In genomic region chr6:123715243-123715863, GRCh38 we compare ENCODE assay signal across 8 cellular contexts.
DNase-seq lines count a peak whose midpoint lies in the region; ATAC-seq and TF ChIP-seq lines count a peak whose summit lies in the region.

No MANE protein-coding gene starts in this region.

- H3K27me3 ChIP-seq in dorsolateral prefrontal cortex = no peaks in the 10 kb centered on the region

- no peak overlapping the region for H3K27ac Mint-ChIP-seq in neural crest cell (ENCODE audit: unreplicated experiment)
- H3K27ac Mint-ChIP-seq in activated CD4-positive, alpha-beta memory T cell treated with anti-CD3 and anti-CD28 coated beads, Interleukin-2, amount 10 ng/mL, durations not matched to agents 7 days and 5 days = no peak overlapping the region

- DNase-seq in NCI-H1092 treated with DMSO at 0.1 percent for 48 hours (lab: John Stamatoyannopoulos, UW) (peak; percentile 44), NCI-H1092 (lab: John Stamatoyannopoulos, UW) (no peak), NCI-H69 (lab: John Stamatoyannopoulos, UW) (peak; percentile 73), dorsolateral prefrontal cortex (no peak), neural crest cell (ENCODE audit: low read depth, low spot score) (peak; percentile 9)
- no peak for DNase-seq in activated CD4-positive, alpha-beta memory T cell treated with anti-CD3 and anti-CD28 coated beads, Interleukin-2, amount 10 ng/mL, durations not matched to agents 7 days and 5 days
- DNase-seq in activated naive CD4-positive, alpha-beta T cell (lab: John Stamatoyannopoulos, UW) = no peak

- intact Hi-C loops in dorsolateral prefrontal cortex (cut with DNase I) = loop anchor here (2.0 to 5.0 kb wide), 2 partner anchors 298 to 299 kb away; no protein-coding TSS in a partner anchor

- no peaks in the 10 kb centered on the region for H3K27me3 Mint-ChIP-seq in neural crest cell (ENCODE audit: low read depth)
- H3K27me3 Mint-ChIP-seq in activated CD4-positive, alpha-beta memory T cell treated with anti-CD3 and anti-CD28 coated beads, Interleukin-2, amount 10 ng/mL, durations not matched to agents 7 days and 5 days = no peaks in the 10 kb centered on the region

- H3K36me3 Mint-ChIP-seq in neural crest cell (ENCODE audit: low read depth) = no peaks in the 10 kb centered on the region
- no peaks in the 10 kb centered on the region for H3K36me3 Mint-ChIP-seq in activated CD4-positive, alpha-beta memory T cell treated with anti-CD3 and anti-CD28 coated beads, Interleukin-2, amount 10 ng/mL, durations not matched to agents 7 days and 5 days (ENCODE audit: low read depth)

- no peak overlapping the region for H3K27ac ChIP-seq in dorsolateral prefrontal cortex

- H3K4me1 Mint-ChIP-seq in neural crest cell = no peaks in the 10 kb centered on the region
- no peaks in the 10 kb centered on the region for H3K4me1 Mint-ChIP-seq in activated CD4-positive, alpha-beta memory T cell treated with anti-CD3 and anti-CD28 coated beads, Interleukin-2, amount 10 ng/mL, durations not matched to agents 7 days and 5 days

- CTCF ChIA-PET in activated CD4-positive, alpha-beta memory T cell treated with anti-CD3 and anti-CD28 coated beads, Interleukin-2, amount 10 ng/mL, durations not matched to agents 7 days and 5 days (lab: Charles Lee) = interaction anchor here (1.1 to 2.1 kb wide), 5 partner anchors 8 to 299 kb away, joined by 3 to 6 read pairs (median 4); no protein-coding TSS in a partner anchor

- TF ChIP-seq CTCF in dorsolateral prefrontal cortex (IDR thresholded peaks at IDR 0.05 in 54 of 56, conservative IDR thresholded peaks at IDR 0.05 in 2 of 56; ENCODE audit: low read depth in 1 of 56, partially characterized antibody in 56 of 56) = peak; percentile 31 to 86 (median 64)
- TF ChIP-seq CTCF in neural crest cell (conservative IDR thresholded peaks at IDR 0.05) = peak; percentile 83

- peak; percentile 59 for ATAC-seq in HG03066 (IDR thresholded peaks at IDR 0.05; ENCODE audit: low read depth, unreplicated experiment)

- H3K4me3 ChIP-seq in dorsolateral prefrontal cortex = no peak overlapping the region

- no peaks in the 10 kb centered on the region for H3K9me3 Mint-ChIP-seq in neural crest cell
- no peaks in the 10 kb centered on the region for H3K9me3 Mint-ChIP-seq in activated CD4-positive, alpha-beta memory T cell treated with anti-CD3 and anti-CD28 coated beads, Interleukin-2, amount 10 ng/mL, durations not matched to agents 7 days and 5 days

- no peak overlapping the region for H3K4me3 Mint-ChIP-seq in neural crest cell
- H3K4me3 Mint-ChIP-seq in activated CD4-positive, alpha-beta memory T cell treated with anti-CD3 and anti-CD28 coated beads, Interleukin-2, amount 10 ng/mL, durations not matched to agents 7 days and 5 days = no peak overlapping the region

- POLR2A ChIA-PET in activated CD4-positive, alpha-beta memory T cell treated with anti-CD3 and anti-CD28 coated beads, Interleukin-2, amount 10 ng/mL, durations not matched to agents 7 days and 5 days (lab: Charles Lee) = no interaction called here

Comparison
In these comparisons a context has a peak if more than half of its experiments do, and no peak if none do; other contexts are left out.
1. DNase-seq: peak in NCI-H1092 treated with DMSO at 0.1 percent for 48 hours (single experiment), NCI-H69 (single experiment) and neural crest cell (single experiment); none in NCI-H1092 (single experiment), dorsolateral prefrontal cortex (0 of 10), activated CD4-positive, alpha-beta memory T cell treated with anti-CD3 and anti-CD28 coated beads, Interleukin-2, amount 10 ng/mL, durations not matched to agents 7 days and 5 days (single experiment) and activated naive CD4-positive, alpha-beta T cell (0 of 4).